12 cellular contexts compared by ENCODE assay signal in the genomic region with DNA sequence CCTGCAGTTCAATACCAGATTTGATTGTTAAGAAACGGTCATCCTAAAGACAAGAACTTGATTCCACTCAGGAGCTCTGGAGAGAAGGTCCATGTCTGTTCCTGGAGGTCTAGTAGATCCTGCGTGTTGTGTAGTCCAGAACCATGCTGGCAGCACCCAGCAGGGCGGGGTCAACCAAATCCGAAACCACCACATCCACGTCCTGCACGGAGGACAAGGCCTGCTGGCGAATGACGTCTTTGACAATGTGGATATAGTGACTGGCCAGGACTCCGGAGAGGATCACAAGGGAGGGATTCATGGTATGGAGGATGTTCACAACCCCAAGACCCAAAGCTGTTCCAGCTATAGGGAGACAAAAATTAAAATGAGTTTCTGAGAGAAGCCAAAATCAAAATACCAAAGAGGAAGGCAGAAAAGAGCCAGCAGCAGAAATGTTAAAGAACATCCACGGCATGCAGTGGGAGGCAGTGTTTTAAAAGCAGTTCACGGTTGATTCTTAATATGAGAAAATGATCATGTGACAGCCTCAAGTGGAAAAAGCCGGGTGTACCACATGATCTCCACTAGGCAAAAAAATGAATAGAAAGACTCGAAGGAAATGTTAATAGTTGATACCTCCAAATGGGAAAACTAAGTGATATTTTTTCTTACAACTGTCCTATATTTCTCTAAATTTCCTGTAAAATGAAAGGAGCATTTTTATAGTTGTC. TPM values are rescaled to one million over a fixed set of nuclear protein-coding genes. Genes with fewer than 3 reads are reported as not detected.
DNase-seq lines count a peak whose midpoint lies in the region; ATAC-seq and TF ChIP-seq lines count a peak whose summit lies in the region.
"Had no signal": no experiment of that assay in that cellular context is flagged by ENCODE, and none has a peak within 500 bp of the region (broad histone marks: within the 10 kb centered on the region; RNA-seq: fewer than 3 reads in every experiment).

No MANE protein-coding gene starts in this region.

- CTCF ChIA-PET in activated naive CD4-positive, alpha-beta T cell treated with anti-CD3 and anti-CD28 coated beads, Interleukin-2, amount 10 ng/mL, durations not matched to agents 7 days and 5 days (lab: Charles Lee) = interaction anchor here (0.8 to 1.0 kb wide), 2 partner anchors 30 to 116 kb away, joined by 3 to 5 read pairs; no protein-coding TSS in a partner anchor
- CTCF ChIA-PET in activated B cell treated with CpG ODN at 0.5 μM for 24 hours (lab: Charles Lee) = no interaction called here
- CTCF ChIA-PET in OCI-LY7 (lab: Charles Lee; ENCODE audit: unreplicated experiment) = no interaction called here

- H3K27me3 Mint-ChIP-seq in activated naive CD4-positive, alpha-beta T cell treated with anti-CD3 and anti-CD28 coated beads, Interleukin-2, amount 10 ng/mL, durations not matched to agents 7 days and 5 days = no peaks in the 10 kb centered on the region
- H3K27me3 Mint-ChIP-seq in activated B cell treated with CpG ODN at 0.5 μM for 24 hours = no peaks in the 10 kb centered on the region

- intact Hi-C loops in activated B cell treated with CpG ODN at 0.5 μM for 24 hours (cut with micrococcal nuclease) (no loop called here), head of caudate nucleus (cut with DNase I) (no loop called here), OCI-LY7 (cut with micrococcal nuclease; ENCODE audit: unreplicated experiment) (no loop called here)

- H3K9ac ChIP-seq in stomach smooth muscle (ENCODE audit: low read length in 2 of 2) = no peak overlapping the region
- H3K9ac ChIP-seq: KMS-11 had no signal

- H3K36me3 ChIP-seq in stomach smooth muscle (ENCODE audit: control insufficient read depth in 2 of 2, insufficient read depth in 2 of 2, low read length in 2 of 2) (peaks cover 49 to 56% of the 10 kb centered on the region in 2 donors), OCI-LY7 (ENCODE audit: insufficient read depth, low read length) (peaks cover 95% of the 10 kb centered on the region)

- BruUV-seq in OCI-LY7 (replicated peaks; lab: Mats Ljungman, UMichigan) = no TSS peak

- no peaks in the 10 kb centered on the region; the same call in 1 of the 2 replicates for H4K20me1 ChIP-seq in OCI-LY7 (ENCODE audit: insufficient read depth, low read length)

- H3K9me3 ChIP-seq in stomach smooth muscle (ENCODE audit: control insufficient read depth in 2 of 2, low read length in 2 of 2) (no peaks in the 10 kb centered on the region), OCI-LY7 (ENCODE audit: low read length) (no peaks in the 10 kb centered on the region)
- H3K9me3 ChIP-seq: prostate gland had no signal

- H3K27ac ChIP-seq in stomach smooth muscle (ENCODE audit: low read length) = peak overlapping the region; percentile 11
- H3K27ac ChIP-seq in OCI-LY7 (ENCODE audit: low read depth, low read length, poor library complexity, severe bottlenecking) = no peak overlapping the region
- H3K27ac ChIP-seq: KMS-11, prostate gland had no signal

- H3K27me3 ChIP-seq in stomach smooth muscle (ENCODE audit: control insufficient read depth in 1 of 2, insufficient read depth in 2 of 2, low read length in 2 of 2) = no peaks in the 10 kb centered on the region

- peaks cover 56% of the 10 kb centered on the region for H3K4me1 Mint-ChIP-seq in activated naive CD4-positive, alpha-beta T cell treated with anti-CD3 and anti-CD28 coated beads, Interleukin-2, amount 10 ng/mL, durations not matched to agents 7 days and 5 days
- peaks cover 8% of the 10 kb centered on the region for H3K4me1 Mint-ChIP-seq in activated B cell treated with CpG ODN at 0.5 μM for 24 hours

- peaks cover 6% of the 10 kb centered on the region for H3K4me1 ChIP-seq in stomach smooth muscle (ENCODE audit: control insufficient read depth, insufficient read depth, low read length)
- no peaks in the 10 kb centered on the region for H3K4me1 ChIP-seq in OCI-LY7 (ENCODE audit: insufficient read depth, low read length, poor library complexity, severe bottlenecking)
- H3K4me1 ChIP-seq: prostate gland had no signal

- H3K4me3 Mint-ChIP-seq in activated naive CD4-positive, alpha-beta T cell treated with anti-CD3 and anti-CD28 coated beads, Interleukin-2, amount 10 ng/mL, durations not matched to agents 7 days and 5 days = peak overlapping the region; percentile 1
- no peak overlapping the region for H3K4me3 Mint-ChIP-seq in activated B cell treated with CpG ODN at 0.5 μM for 24 hours

- TF ChIP-seq CTCF in activated B cell treated with CpG ODN at 0.5 μM for 24 hours (IDR thresholded peaks at IDR 0.05) (no peak), OCI-LY7 (conservative IDR thresholded peaks at IDR 0.05; ENCODE audit: low read length) (no peak)

- DNase-seq in activated naive CD4-positive, alpha-beta T cell treated with anti-CD3 and anti-CD28 coated beads, Interleukin-2, amount 10 ng/mL, durations not matched to agents 7 days and 5 days = no peak
- DNase-seq in activated naive CD4-positive, alpha-beta T cell (lab: John Stamatoyannopoulos, UW) = no peak
- DNase-seq in activated B cell treated with CpG ODN at 0.5 μM for 24 hours = no peak
- peak in 25 of 42 donors; percentile 12 to 78 (median 49) for DNase-seq in head of caudate nucleus
- no peak for DNase-seq in OCI-LY7 (ENCODE audit: low spot score)
- DNase-seq in stimulated activated CD4-positive, alpha-beta T cell treated with anti-CD3 and anti-CD28 coated beads, Interleukin-2, amount 100 ng/mL, for 24 hours = no peak
- DNase-seq: NK-92 treated with Interleukin-12 subunit alpha and Interleukin-12 subunit beta, amount 100 ng/mL, for 24 hours; SIG-M5 had no signal

- no peak overlapping the region for H3K4me2 ChIP-seq in OCI-LY7 (ENCODE audit: low read length)
- H3K4me2 ChIP-seq: KMS-11 had no signal

- POLR2A ChIA-PET in activated B cell treated with CpG ODN at 0.5 μM for 24 hours (lab: Charles Lee) (no interaction called here), OCI-LY7 (lab: Charles Lee) (interaction anchor here (1.0 kb wide), 1 partner anchor 147 kb away, joined by 3 read pairs; no protein-coding TSS in a partner anchor)

- H3K36me3 Mint-ChIP-seq in activated naive CD4-positive, alpha-beta T cell treated with anti-CD3 and anti-CD28 coated beads, Interleukin-2, amount 10 ng/mL, durations not matched to agents 7 days and 5 days = peaks cover 65% of the 10 kb centered on the region
- H3K36me3 Mint-ChIP-seq in activated B cell treated with CpG ODN at 0.5 μM for 24 hours (ENCODE audit: low read depth) = peaks cover 85% of the 10 kb centered on the region

- H3K27ac Mint-ChIP-seq in activated naive CD4-positive, alpha-beta T cell treated with anti-CD3 and anti-CD28 coated beads, Interleukin-2, amount 10 ng/mL, durations not matched to agents 7 days and 5 days = peak overlapping the region; percentile 80
- peak overlapping the region; percentile 19 for H3K27ac Mint-ChIP-seq in activated B cell treated with CpG ODN at 0.5 μM for 24 hours

- no peak overlapping the region for H2AFZ ChIP-seq in OCI-LY7 (ENCODE audit: low read length)

- no peak overlapping the region for H3K4me3 ChIP-seq in stomach smooth muscle (ENCODE audit: low read length in 2 of 2)
- no peak overlapping the region for H3K4me3 ChIP-seq in OCI-LY7 (ENCODE audit: low read depth, low read length, poor library complexity, severe bottlenecking)
- H3K4me3 ChIP-seq: prostate gland had no signal

- no peaks in the 10 kb centered on the region for H3K9me2 ChIP-seq in OCI-LY7 (ENCODE audit: insufficient read depth, low read length)

- ATAC-seq in activated B cell treated with CpG ODN at 0.5 μM for 24 hours (ENCODE audit: low read depth) = no peak
- ATAC-seq in GM21825 (IDR thresholded peaks at IDR 0.05; ENCODE audit: unreplicated experiment) = no peak

- no peaks in the 10 kb centered on the region for H3K79me2 ChIP-seq in OCI-LY7 (ENCODE audit: insufficient read depth, low read depth, low read length)

- peaks cover 1% of the 10 kb centered on the region for H3K9me3 Mint-ChIP-seq in activated naive CD4-positive, alpha-beta T cell treated with anti-CD3 and anti-CD28 coated beads, Interleukin-2, amount 10 ng/mL, durations not matched to agents 7 days and 5 days
- no peaks in the 10 kb centered on the region for H3K9me3 Mint-ChIP-seq in activated B cell treated with CpG ODN at 0.5 μM for 24 hours

RNA-seq across cellular contexts. Expression of a gene that starts 26.7 kb away (rescaled TPM):
- total RNA-seq in activated B cell treated with CpG ODN at 0.5 μM for 24 hours (104 and 115 TPM in 2 replicates), OCI-LY7 (2022) (161 and 171 TPM in 2 replicates)
- 150 and 176 TPM in 2 replicates for total RNA-seq in OCI-LY7 (2014; rRNA removed; shearing (Covaris generic))

RNA-seq across cellular contexts. Expression of a gene that starts 40.8 kb away (rescaled TPM):
- total RNA-seq in activated B cell treated with CpG ODN at 0.5 μM for 24 hours (18.1 and 19.3 TPM in 2 replicates), OCI-LY7 (2022) (27.7 and 28.4 TPM in 2 replicates)
- total RNA-seq in OCI-LY7 (2014; rRNA removed; shearing (Covaris generic)) = 12.9 and 15.5 TPM in 2 replicates

RNA-seq across cellular contexts. Expression of a gene that starts 48.2 kb away (rescaled TPM):
- not detected in 2 replicates for total RNA-seq in activated B cell treated with CpG ODN at 0.5 μM for 24 hours
- total RNA-seq in OCI-LY7 (2014; rRNA removed; shearing (Covaris generic)) = not detected in 2 replicates
- total RNA-seq in OCI-LY7 (2022) = not detected in 2 replicates

Comparison
In these comparisons a context has a peak if more than half of its experiments do, and no peak if none do; other contexts are left out.
1. DNase-seq: peak in head of caudate nucleus (25 of 42); none in activated naive CD4-positive, alpha-beta T cell treated with anti-CD3 and anti-CD28 coated beads, Interleukin-2, amount 10 ng/mL, durations not matched to agents 7 days and 5 days (single experiment), activated naive CD4-positive, alpha-beta T cell (0 of 4), activated B cell treated with CpG ODN at 0.5 μM for 24 hours (single experiment), OCI-LY7 (single experiment) and stimulated activated CD4-positive, alpha-beta T cell treated with anti-CD3 and anti-CD28 coated beads, Interleukin-2, amount 100 ng/mL, for 24 hours (0 of 2).